1 cellular context compared by ENCODE assay signal in genomic region chr10:102230264-102230860, GRCh38.
TF ChIP-seq lines count a peak whose summit lies in the region.

No MANE protein-coding gene starts in this region.

TF ChIP-seq in HepG2, 621 proteins besides CTCF, POLR2A, EP300 and RAD21 (continued from another document and continues in another):
- TF ChIP-seq ZNF513 (CRISPR knock-in tag; conservative IDR thresholded peaks at IDR 0.05) (no peak), PBX2 (CRISPR knock-in tag; IDR thresholded peaks at IDR 0.05) (no peak), ZNF776 (CRISPR knock-in tag; IDR thresholded peaks at IDR 0.05) (0 out of 2 replicates have a peak, but pooled peaks have one; percentile 63), RFX1 (IDR thresholded peaks at IDR 0.05) (no peak), ZNF580 (CRISPR knock-in tag; IDR thresholded peaks at IDR 0.05; ENCODE audit: borderline replicate concordance, low read depth) (no peak), TGIF2 (CRISPR knock-in tag; IDR thresholded peaks at IDR 0.05) (no peak), SRF (IDR thresholded peaks at IDR 0.05; ENCODE audit: low read depth, low read length) (no peak), ZFP36L1 (CRISPR knock-in tag; IDR thresholded peaks at IDR 0.05) (no peak), REPIN1 (CRISPR knock-in tag; IDR thresholded peaks at IDR 0.05; ENCODE audit: borderline replicate concordance, low read depth) (no peak), FOXM1 (CRISPR knock-in tag; IDR thresholded peaks at IDR 0.05) (no peak), ZNF10 (CRISPR knock-in tag; IDR thresholded peaks at IDR 0.05; ENCODE audit: borderline replicate concordance, low read depth) (no peak), ZNF337 (CRISPR knock-in tag; IDR thresholded peaks at IDR 0.05; ENCODE audit: borderline replicate concordance, low read depth) (no peak), ZNF557 (CRISPR knock-in tag; IDR thresholded peaks at IDR 0.05) (no peak), FOXJ3 (CRISPR knock-in tag; IDR thresholded peaks at IDR 0.05; ENCODE audit: borderline replicate concordance) (no peak), GTF2F1 (IDR thresholded peaks at IDR 0.05; ENCODE audit: low read length) (no peak), ZNF878 (CRISPR knock-in tag; IDR thresholded peaks at IDR 0.05) (no peak), DDIT3 (CRISPR knock-in tag; IDR thresholded peaks at IDR 0.05) (no peak), FOXP1 (IDR thresholded peaks at IDR 0.05) (no peak), FOXP1 (CRISPR knock-in tag; IDR thresholded peaks at IDR 0.05) (no peak), ZNF713 (CRISPR knock-in tag; IDR thresholded peaks at IDR 0.05) (no peak), YEATS2 (CRISPR knock-in tag; IDR thresholded peaks at IDR 0.05; ENCODE audit: borderline replicate concordance) (no peak), ZSCAN9 (CRISPR knock-in tag; IDR thresholded peaks at IDR 0.05; ENCODE audit: borderline replicate concordance) (no peak), NKX3-1 (CRISPR knock-in tag; IDR thresholded peaks at IDR 0.05) (no peak), HDAC2 (CRISPR knock-in tag; IDR thresholded peaks at IDR 0.05) (no peak), ZHX2 (IDR thresholded peaks at IDR 0.05; ENCODE audit: low read depth) (no peak), ZHX2 (CRISPR knock-in tag; IDR thresholded peaks at IDR 0.05; ENCODE audit: borderline replicate concordance) (no peak), ARID3A (IDR thresholded peaks at IDR 0.05; ENCODE audit: low read depth, low read length) (no peak), THAP7 (CRISPR knock-in tag; IDR thresholded peaks at IDR 0.05) (no peak), SKIL (CRISPR knock-in tag; IDR thresholded peaks at IDR 0.05; ENCODE audit: borderline replicate concordance) (no peak), ZNF431 (CRISPR knock-in tag; IDR thresholded peaks at IDR 0.05; ENCODE audit: borderline replicate concordance, low read depth) (0 out of 2 replicates have a peak, but pooled peaks have one; percentile 14), ZNF503 (CRISPR knock-in tag; IDR thresholded peaks at IDR 0.05) (no peak), HIVEP1 (CRISPR knock-in tag; IDR thresholded peaks at IDR 0.05) (no peak), ZFP41 (CRISPR knock-in tag; IDR thresholded peaks at IDR 0.05; ENCODE audit: borderline replicate concordance) (no peak), NFYB (CRISPR knock-in tag; IDR thresholded peaks at IDR 0.05) (no peak), EZH2 (conservative IDR thresholded peaks at IDR 0.05; ENCODE audit: low read depth, low read length) (no peak), ZSCAN30 (CRISPR knock-in tag; IDR thresholded peaks at IDR 0.05) (no peak), CREB1 (IDR thresholded peaks at IDR 0.05) (no peak), CREB1 (CRISPR knock-in tag; IDR thresholded peaks at IDR 0.05) (no peak), KLF15 (CRISPR knock-in tag; IDR thresholded peaks at IDR 0.05; ENCODE audit: borderline replicate concordance) (no peak), ZNF235 (CRISPR knock-in tag; IDR thresholded peaks at IDR 0.05; ENCODE audit: borderline replicate concordance) (no peak), ZMYM3 (CRISPR knock-in tag; IDR thresholded peaks at IDR 0.05) (no peak), THRA (CRISPR knock-in tag; IDR thresholded peaks at IDR 0.05; ENCODE audit: borderline replicate concordance) (0 out of 2 replicates have a peak, but pooled peaks have one; percentile 7), HNF1B (CRISPR knock-in tag; IDR thresholded peaks at IDR 0.05) (0 out of 2 replicates have a peak, but pooled peaks have one; percentile 5)
